Comparison of ENCODE assay signal across 11 cellular contexts in genomic region chr7:50331564-50332208, GRCh38. TPM values are rescaled to one million over a fixed set of nuclear protein-coding genes. Genes with fewer than 3 reads are reported as not detected.
DNase-seq lines count a peak whose midpoint lies in the region; ATAC-seq and TF ChIP-seq lines count a peak whose summit lies in the region.
"Had no signal": no experiment of that assay in that cellular context is flagged by ENCODE, and none has a peak within 500 bp of the region (broad histone marks: within the 10 kb centered on the region; RNA-seq: fewer than 3 reads in every experiment).

No MANE protein-coding gene starts in this region.

- no peak overlapping the region for H3K4me3 ChIP-seq in tibial nerve

- no peak overlapping the region for H3K4me3 Mint-ChIP-seq in activated T-cell treated with anti-CD3 and anti-CD28 coated beads, Interleukin-2, amount 50 U/mL, for 24 hours
- H3K4me3 Mint-ChIP-seq in T-helper 17 cell, result no peak overlapping the region

- H3K27me3 ChIP-seq in tibial nerve, result no peaks in the 10 kb centered on the region

- TF ChIP-seq CTCF in tibial nerve (IDR thresholded peaks at IDR 0.05), result no peak

- no peaks in the 10 kb centered on the region for H3K27me3 Mint-ChIP-seq in activated T-cell treated with anti-CD3 and anti-CD28 coated beads, Interleukin-2, amount 50 U/mL, for 24 hours
- H3K27me3 Mint-ChIP-seq in T-helper 17 cell, result no peaks in the 10 kb centered on the region

- peaks cover 0 to 13% (median 0%) of the 10 kb centered on the region in 4 donors for H3K4me1 ChIP-seq in tibial nerve

- H3K9me3 ChIP-seq in T-helper 17 cell (ENCODE audit: control insufficient read depth, low read length, poor library complexity, severe bottlenecking) (no peaks in the 10 kb centered on the region), tibial nerve (no peaks in the 10 kb centered on the region)

- ATAC-seq in HG02884 (IDR thresholded peaks at IDR 0.05; ENCODE audit: unreplicated experiment) (peak; percentile 64), T-helper 17 cell (peak; percentile 72)
- peak; percentile 77 for ATAC-seq in stimulated activated naive CD8-positive, alpha-beta T cell treated with anti-CD3 and anti-CD28 coated beads, Interleukin-15, Interleukin-2, amounts not matched to agents 100 U/mL and 50 U/mL, for 24 hours

- peak; percentile 61 for DNase-seq in activated T-cell treated with anti-CD3 and anti-CD28 coated beads, Interleukin-2, amount 50 U/mL, for 24 hours
- DNase-seq in activated T-cell treated with anti-CD3 and anti-CD28 coated beads, Interleukin-2, amount 50 U/mL, for 1 hour, result no peak
- no peak for DNase-seq in T-helper 17 cell
- DNase-seq in stimulated activated naive CD8-positive, alpha-beta T cell treated with anti-CD3 and anti-CD28 coated beads, Interleukin-15, Interleukin-2, amounts not matched to agents 100 U/mL and 50 U/mL, for 24 hours, result no peak
- no peak for DNase-seq in NOMO-1 treated with dmso at 0.1 percent for 144 hours (lab: John Stamatoyannopoulos, UW; ENCODE audit: unreplicated experiment)
- no peak for DNase-seq in tibial nerve (ENCODE audit: low spot score in 2 of 2)
- DNase-seq in NCI-H1092 treated with DMSO at 0.1 percent for 48 hours (lab: John Stamatoyannopoulos, UW), result no peak
- DNase-seq: hippocampal formation; stimulated activated CD4-positive, alpha-beta T cell treated with anti-CD3 and anti-CD28 coated beads, Interleukin-12 subunit alpha, Interleukin-12 subunit beta, amount 100 ng/mL, for 4 hours had no signal

- no peak for TF ChIP-seq POLR2A in tibial nerve (IDR thresholded peaks at IDR 0.05)

- no peaks in the 10 kb centered on the region for H3K36me3 Mint-ChIP-seq in activated T-cell treated with anti-CD3 and anti-CD28 coated beads, Interleukin-2, amount 50 U/mL, for 24 hours (ENCODE audit: low read depth)
- peaks cover 14% of the 10 kb centered on the region for H3K36me3 Mint-ChIP-seq in T-helper 17 cell (ENCODE audit: low read depth)

- 28 to 37% methylated on average over 2 of the region's 2 CpGs for WGBS in tibial nerve, 2 donors

- no peaks in the 10 kb centered on the region for H3K36me3 ChIP-seq in tibial nerve

- H3K9me3 Mint-ChIP-seq in activated T-cell treated with anti-CD3 and anti-CD28 coated beads, Interleukin-2, amount 50 U/mL, for 24 hours, result no peaks in the 10 kb centered on the region

- peaks cover 19% of the 10 kb centered on the region for H3K4me1 Mint-ChIP-seq in activated T-cell treated with anti-CD3 and anti-CD28 coated beads, Interleukin-2, amount 50 U/mL, for 24 hours (ENCODE audit: low read depth)
- H3K4me1 Mint-ChIP-seq in T-helper 17 cell, result peaks cover 47% of the 10 kb centered on the region

- TF ChIP-seq EP300 in tibial nerve (IDR thresholded peaks at IDR 0.05), result no peak

- H3K27ac ChIP-seq in tibial nerve, result peak overlapping the region in 1 of 4 donors; percentile 46

- H3K27ac Mint-ChIP-seq in activated T-cell treated with anti-CD3 and anti-CD28 coated beads, Interleukin-2, amount 50 U/mL, for 24 hours, result no peak overlapping the region
- no peak overlapping the region for H3K27ac Mint-ChIP-seq in T-helper 17 cell

RNA-seq across cellular contexts. Expression of gene IKZF1, which starts 27.2 kb away (rescaled TPM):
- total RNA-seq in T-helper 17 cell (100 to 1,000 TPM; 301 to 323 TPM), tibial nerve (10 to 100 TPM in 3 of 4 donors, 1 to 10 TPM in 1; 9.6 to 32.1 (median 20.7) TPM)
- total RNA-seq: M059J had no signal

Comparison
In these comparisons a context has a peak if more than half of its experiments do, and no peak if none do; other contexts are left out.
1. RNA of gene IKZF1, which starts 27.2 kb away (total RNA-seq): 301 to 323 TPM in T-helper 17 cell; 9.6 to 32.1 TPM in tibial nerve; every median in the first group is over 4 times any median in the second.
2. Peak in every context shown above with its lines, with median percentiles within 50 percentile points of each other: ATAC-seq.